In genomic region chr19:57946316-57946715, GRCh38 we compare ENCODE assay signal across 2 cellular contexts.
TF ChIP-seq lines count a peak whose summit lies in the region.

No MANE protein-coding gene starts in this region.

TF ChIP-seq in SK-N-SH, 30 proteins besides CTCF, POLR2A, EP300 and RAD21 (continued from another document):
- TF ChIP-seq REST (IDR thresholded peaks at IDR 0.05; ENCODE audit: low read depth, low read length) (no peak), POLR2AphosphoS5 (IDR thresholded peaks at IDR 0.05; ENCODE audit: low read depth, low read length) (no peak), USF2 (IDR thresholded peaks at IDR 0.05; ENCODE audit: borderline replicate concordance, low read depth, low read length) (no peak), ELF1 (IDR thresholded peaks at IDR 0.05) (no peak)

TF ChIP-seq in SK-N-SH treated with all-trans-retinoic acid at 6 μM for 48 hours, 23 proteins besides CTCF, POLR2A, EP300 and RAD21 (continued from another document):
- TF ChIP-seq ZC3H10 (CRISPR knock-in tag; IDR thresholded peaks at IDR 0.05) (no peak), ZFP3 (CRISPR knock-in tag; IDR thresholded peaks at IDR 0.05) (no peak), BACH2 (CRISPR knock-in tag; IDR thresholded peaks at IDR 0.05; ENCODE audit: borderline replicate concordance) (no peak), PPARA (CRISPR knock-in tag; IDR thresholded peaks at IDR 0.05; ENCODE audit: borderline replicate concordance) (no peak), PATZ1 (CRISPR knock-in tag; IDR thresholded peaks at IDR 0.05; ENCODE audit: borderline replicate concordance) (no peak), ARNTL (CRISPR knock-in tag; IDR thresholded peaks at IDR 0.05; ENCODE audit: borderline replicate concordance, low read depth) (no peak), CREB5 (CRISPR knock-in tag; IDR thresholded peaks at IDR 0.05; ENCODE audit: low read depth) (no peak)
